In the genomic region with DNA sequence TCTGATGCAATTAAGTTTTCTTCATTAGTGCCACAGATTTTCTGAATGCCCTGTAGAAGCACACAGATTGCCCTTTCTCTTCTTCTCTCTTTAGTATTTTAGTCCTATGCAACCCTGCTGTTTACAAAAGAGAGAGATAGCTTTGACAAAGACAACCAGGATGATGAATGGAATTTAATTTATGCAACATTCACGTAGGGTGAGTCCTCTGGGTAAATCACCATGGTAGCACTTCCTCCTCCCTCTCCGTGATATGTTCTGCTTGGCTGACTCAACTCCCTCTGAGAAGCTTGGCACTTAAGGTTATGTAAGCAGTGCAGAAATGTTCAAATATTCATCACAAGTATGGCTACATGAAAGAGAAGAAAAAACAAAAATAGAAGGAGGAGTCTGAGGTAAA, we compare ENCODE assay signal across 9 cellular contexts.
DNase-seq lines count a peak whose midpoint lies in the region; FAIRE-seq and TF ChIP-seq lines count a peak whose summit lies in the region.
"Had no signal": no experiment of that assay in that cellular context is flagged by ENCODE, and none has a peak within 500 bp of the region (broad histone marks: within the 10 kb centered on the region; RNA-seq: fewer than 3 reads in every experiment).

No MANE protein-coding gene starts in this region.

- intact Hi-C loops in endothelial cell of umbilical vein (cut with micrococcal nuclease): loop anchor here (1.0 to 5.0 kb wide), 3 partner anchors 8 to 285 kb away; no protein-coding TSS in a partner anchor
- intact Hi-C loops in spleen (cut with DNase I; ENCODE audit: low total_unique reads): no loop called here

- peak; percentile 93 for DNase-seq in EL
- DNase-seq in NCI-H460 (ENCODE audit: extremely low read depth, low read depth): peak; percentile 94
- peak; percentile 85 for DNase-seq in endothelial cell of umbilical vein (ENCODE audit: low read depth, low spot score)
- DNase-seq in non-pigmented ciliary epithelial cell (ENCODE audit: low read depth): peak; percentile 92
- DNase-seq in GM19240 (ENCODE audit: insufficient read length, low spot score): no peak
- no peak for DNase-seq in spleen
- no peak for DNase-seq in HK-2 (ENCODE audit: unreplicated experiment)
- DNase-seq in 8988T: no peak
- DNase-seq: activated CD4-positive, alpha-beta T cell treated with anti-CD3 and anti-CD28 coated beads, Interleukin-2, amount 10 ng/mL, durations not matched to agents 24 days and 14 days had no signal

- no TSS peak for BruUV-seq in endothelial cell of umbilical vein (replicated peaks; lab: Mats Ljungman, UMichigan)

- POLR2A ChIA-PET in endothelial cell of umbilical vein (lab: Charles Lee): no interaction called here

- dilution Hi-C loops in endothelial cell of umbilical vein (cut with MboI; ENCODE audit: extremely low pct_ligation_motif_present, low sequenced_read_pairs): no loop called here

- H3K4me3 ChIP-seq in endothelial cell of umbilical vein (replicated peaks in 1 of 3; ENCODE audit: insufficient read depth in 1 of 3, low read depth in 1 of 3, low read length in 3 of 3) (no peak overlapping the region), spleen (no peak overlapping the region)

- FAIRE-seq in endothelial cell of umbilical vein (lab: Jason Lieb, UNC): peak; percentile 56

- H3K4me2 ChIP-seq in endothelial cell of umbilical vein (ENCODE audit: insufficient read depth, low read length): peak overlapping the region; percentile 42

- 4 to 15% (median 7%) methylated on average over 2 of the region's 2 CpGs for WGBS in spleen, 5 donors

- H3K79me2 ChIP-seq in endothelial cell of umbilical vein (ENCODE audit: control insufficient read depth, insufficient read depth, low read length): no peaks in the 10 kb centered on the region

- H3K9me3 ChIP-seq in endothelial cell of umbilical vein (replicated peaks; ENCODE audit: control insufficient read depth, insufficient read depth, low read length) (no peaks in the 10 kb centered on the region), spleen (no peaks in the 10 kb centered on the region)

- no peak for TF ChIP-seq CTCF in endothelial cell of umbilical vein (IDR thresholded peaks at IDR 0.05; ENCODE audit: extremely low read depth in 1 of 2, insufficient read depth in 1 of 2, low read depth in 1 of 2, low read length in 2 of 2)
- no peak for TF ChIP-seq CTCF in spleen (IDR thresholded peaks at IDR 0.05 in 8 of 11, conservative IDR thresholded peaks at IDR 0.05 in 3 of 11)

- no peaks in the 10 kb centered on the region for H4K20me1 ChIP-seq in endothelial cell of umbilical vein (replicated peaks; ENCODE audit: control insufficient read depth, extremely low read depth, insufficient read depth, low read length)

- CTCF ChIA-PET in endothelial cell of umbilical vein (lab: Charles Lee): interaction anchor here (0.7 to 1.6 kb wide), 6 partner anchors 18 to 229 kb away, joined by 3 to 5 read pairs (median 3); no protein-coding TSS in a partner anchor

- TF ChIP-seq POLR2A in endothelial cell of umbilical vein (IDR thresholded peaks at IDR 0.05; ENCODE audit: low read depth, low read length) (no peak), spleen (IDR thresholded peaks at IDR 0.05) (no peak)

- no peaks in the 10 kb centered on the region for H3K27me3 ChIP-seq in endothelial cell of umbilical vein (ENCODE audit: control insufficient read depth in 2 of 2, insufficient read depth in 2 of 2, low read length in 2 of 2)
- H3K27me3 ChIP-seq in spleen (replicated peaks in 1 of 7): no peaks in the 10 kb centered on the region

- no peaks in the 10 kb centered on the region for H3K36me3 ChIP-seq in endothelial cell of umbilical vein (ENCODE audit: control insufficient read depth in 2 of 2, extremely low read depth in 1 of 2, insufficient read depth in 2 of 2, low read length in 2 of 2)
- no peaks in the 10 kb centered on the region for H3K36me3 ChIP-seq in spleen

- no peaks in the 10 kb centered on the region for H3K9me1 ChIP-seq in endothelial cell of umbilical vein (replicated peaks; ENCODE audit: control insufficient read depth, extremely low read depth, insufficient read depth, low read length)

- H3K4me1 ChIP-seq in endothelial cell of umbilical vein (ENCODE audit: control insufficient read depth, extremely low read depth, insufficient read depth, low read length) (peaks cover 43% of the 10 kb centered on the region), spleen (no peaks in the 10 kb centered on the region)

- H3K9ac ChIP-seq in endothelial cell of umbilical vein (replicated peaks; ENCODE audit: extremely low read depth, insufficient read depth, low read length): no peak overlapping the region

- H2AFZ ChIP-seq in endothelial cell of umbilical vein (ENCODE audit: low read depth, low read length): no peak overlapping the region

- H3K27ac ChIP-seq in endothelial cell of umbilical vein (ENCODE audit: insufficient read depth, low read depth, low read length): peak overlapping the region; percentile 65
- H3K27ac ChIP-seq in spleen: no peak overlapping the region

TF ChIP-seq in endothelial cell of umbilical vein, 7 proteins besides CTCF, POLR2A, EP300 and RAD21:
- TF ChIP-seq MYC (IDR thresholded peaks at IDR 0.05; ENCODE audit: low read depth, low read length) (no peak), EZH2 (IDR thresholded peaks at IDR 0.05; ENCODE audit: borderline replicate concordance, low read depth, low read length, severe bottlenecking) (no peak), POLR2AphosphoS5 (IDR thresholded peaks at IDR 0.05; ENCODE audit: insufficient read depth, low read depth, low read length) (peak; percentile 36), JUN (IDR thresholded peaks at IDR 0.05; ENCODE audit: borderline replicate concordance, insufficient read depth, insufficient read length, low read depth) (peak; percentile 63), FOS (IDR thresholded peaks at IDR 0.05; ENCODE audit: borderline replicate concordance, insufficient read depth, low read length) (peak; percentile 78), GATA2 (IDR thresholded peaks at IDR 0.05; ENCODE audit: insufficient read depth, insufficient read length, low read depth, low read length) (peak; percentile 45)
- TF ChIP-seq, protein P1, sequence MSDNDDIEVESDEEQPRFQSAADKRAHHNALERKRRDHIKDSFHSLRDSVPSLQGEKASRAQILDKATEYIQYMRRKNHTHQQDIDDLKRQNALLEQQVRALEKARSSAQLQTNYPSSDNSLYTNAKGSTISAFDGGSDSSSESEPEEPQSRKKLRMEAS (IDR thresholded peaks at IDR 0.05; ENCODE audit: insufficient read depth, insufficient read length): no peak

Comparison
In these comparisons a context has a peak if more than half of its experiments do, and no peak if none do; other contexts are left out.
1. DNase-seq: peak in EL (single experiment), NCI-H460 (single experiment), endothelial cell of umbilical vein (single experiment) and non-pigmented ciliary epithelial cell (single experiment); none in GM19240 (single experiment), spleen (single experiment), HK-2 (single experiment) and 8988T (single experiment).